ENCODE assay signal across 26 cellular contexts in genomic region chr14:72625689-72626088, GRCh38.
DNase-seq lines count a peak whose midpoint lies in the region; ATAC-seq and TF ChIP-seq lines count a peak whose summit lies in the region.
"Had no signal": no experiment of that assay in that cellular context is flagged by ENCODE, and none has a peak within 500 bp of the region (broad histone marks: within the 10 kb centered on the region; RNA-seq: fewer than 3 reads in every experiment).

No MANE protein-coding gene starts in this region.

- CTCF ChIA-PET in activated CD4-positive, alpha-beta T cell treated with anti-CD3 and anti-CD28 coated beads, Interleukin-2, amount 10 ng/mL, durations not matched to agents 7 days and 5 days (lab: Charles Lee), result no interaction called here

- DNase-seq in activated CD4-positive, CD25-positive, alpha-beta regulatory T cell treated with anti-CD3 and anti-CD28 coated beads, Interleukin-2, amount 50 U/mL, for 72 hours, result no peak
- no peak for DNase-seq in stimulated activated effector memory CD8-positive, alpha-beta T cell treated with anti-CD3 and anti-CD28 coated beads, Interleukin-12 subunit alpha, Interleukin-12 subunit beta, amount 100 ng/mL, for 72 hours (ENCODE audit: low spot score in 2 of 2)
- no peak for DNase-seq in activated CD4-positive, alpha-beta T cell treated with anti-CD3 and anti-CD28 coated beads, Interleukin-2, amount 10 ng/mL, durations not matched to agents 7 days and 5 days
- no peak for DNase-seq in suprapubic skin (ENCODE audit: low spot score in 2 of 2)
- DNase-seq: ACHN; BE2C; CD8-positive, alpha-beta memory T cell; DMS79 treated with DMSO at 0.1 percent for 48 hours; H7; NCI-H1092 treated with DMSO at 0.1 percent for 48 hours; NCI-H1436; NCI-H187; NCI-H2081 treated with DMSO at 0.1 percent for 48 hours; NCI-H2171 treated with DMSO at 0.1 percent for 48 hours; NCI-H524; NCI-H774; PC-3; SJCRH30; T-helper 17 cell had no signal

- H3K27ac ChIP-seq in suprapubic skin, result no peak overlapping the region
- H3K27ac ChIP-seq: 22Rv1, SJCRH30 had no signal

- no peaks in the 10 kb centered on the region for H3K27me3 ChIP-seq in suprapubic skin
- H3K27me3 ChIP-seq: BE2C, SJCRH30 had no signal

- H3K4me3 Mint-ChIP-seq in stimulated activated effector memory CD8-positive, alpha-beta T cell treated with anti-CD3 and anti-CD28 coated beads, Interleukin-12 subunit alpha, Interleukin-12 subunit beta, amount 100 ng/mL, for 72 hours, result no peak overlapping the region
- no peak overlapping the region for H3K4me3 Mint-ChIP-seq in activated CD4-positive, alpha-beta T cell treated with anti-CD3 and anti-CD28 coated beads, Interleukin-2, amount 10 ng/mL, durations not matched to agents 7 days and 5 days
- H3K4me3 Mint-ChIP-seq: CD14-positive monocyte; CD8-positive, alpha-beta memory T cell; T-helper 17 cell had no signal

- WGBS in suprapubic skin, result 94% methylated on average over 2 of the region's 2 CpGs

- peaks cover 38% of the 10 kb centered on the region for H3K27me3 Mint-ChIP-seq in activated CD4-positive, alpha-beta T cell treated with anti-CD3 and anti-CD28 coated beads, Interleukin-2, amount 10 ng/mL, durations not matched to agents 7 days and 5 days

- ATAC-seq in activated CD4-positive, CD25-positive, alpha-beta regulatory T cell treated with anti-CD3 and anti-CD28 coated beads, Interleukin-2, amount 50 U/mL, for 24 hours, result peak; percentile 81 to 85
- ATAC-seq in GM18868 (IDR thresholded peaks at IDR 0.05; ENCODE audit: unreplicated experiment) (peak; percentile 61), HG02678 (IDR thresholded peaks at IDR 0.05; ENCODE audit: unreplicated experiment) (peak; percentile 41), GM21529 (IDR thresholded peaks at IDR 0.05; ENCODE audit: unreplicated experiment) (no peak)
- ATAC-seq in stimulated activated effector memory CD8-positive, alpha-beta T cell treated with anti-CD3 and anti-CD28 coated beads, Interleukin-12 subunit alpha, Interleukin-12 subunit beta, amount 100 ng/mL, for 72 hours, result peak; percentile 69
- ATAC-seq: PC-3, SK-N-SH treated with all-trans-retinoic acid at 6 μM for 48 hours, T-helper 17 cell had no signal

- no peaks in the 10 kb centered on the region for H3K9me3 ChIP-seq in suprapubic skin
- H3K9me3 ChIP-seq: BE2C had no signal

- H3K4me1 ChIP-seq in suprapubic skin, result no peaks in the 10 kb centered on the region
- H3K4me1 ChIP-seq: BE2C, SJCRH30 had no signal

- H3K4me3 ChIP-seq in suprapubic skin, result no peak overlapping the region
- H3K4me3 ChIP-seq: SJCRH30 had no signal

- no peak for TF ChIP-seq CTCF in suprapubic skin (IDR thresholded peaks at IDR 0.05)

- TF ChIP-seq POLR2A in suprapubic skin (IDR thresholded peaks at IDR 0.05), result no peak

- POLR2A ChIA-PET in activated CD4-positive, alpha-beta T cell treated with anti-CD3 and anti-CD28 coated beads, Interleukin-2, amount 10 ng/mL, durations not matched to agents 7 days and 5 days (lab: Charles Lee), result no interaction called here

- TF ChIP-seq EP300 in suprapubic skin (IDR thresholded peaks at IDR 0.05), result no peak

- no peaks in the 10 kb centered on the region for H3K4me1 Mint-ChIP-seq in stimulated activated effector memory CD8-positive, alpha-beta T cell treated with anti-CD3 and anti-CD28 coated beads, Interleukin-12 subunit alpha, Interleukin-12 subunit beta, amount 100 ng/mL, for 72 hours
- no peaks in the 10 kb centered on the region for H3K4me1 Mint-ChIP-seq in activated CD4-positive, alpha-beta T cell treated with anti-CD3 and anti-CD28 coated beads, Interleukin-2, amount 10 ng/mL, durations not matched to agents 7 days and 5 days
- H3K4me1 Mint-ChIP-seq: CD14-positive monocyte; CD8-positive, alpha-beta memory T cell; T-helper 17 cell had no signal

- no peaks in the 10 kb centered on the region for H3K9me3 Mint-ChIP-seq in stimulated activated effector memory CD8-positive, alpha-beta T cell treated with anti-CD3 and anti-CD28 coated beads, Interleukin-12 subunit alpha, Interleukin-12 subunit beta, amount 100 ng/mL, for 72 hours
- peaks cover 9% of the 10 kb centered on the region for H3K9me3 Mint-ChIP-seq in activated CD4-positive, alpha-beta T cell treated with anti-CD3 and anti-CD28 coated beads, Interleukin-2, amount 10 ng/mL, durations not matched to agents 7 days and 5 days

- no peaks in the 10 kb centered on the region for H3K36me3 ChIP-seq in suprapubic skin
- H3K36me3 ChIP-seq: BE2C, SJCRH30 had no signal

- no peaks in the 10 kb centered on the region for H3K36me3 Mint-ChIP-seq in stimulated activated effector memory CD8-positive, alpha-beta T cell treated with anti-CD3 and anti-CD28 coated beads, Interleukin-12 subunit alpha, Interleukin-12 subunit beta, amount 100 ng/mL, for 72 hours
- H3K36me3 Mint-ChIP-seq in activated CD4-positive, alpha-beta T cell treated with anti-CD3 and anti-CD28 coated beads, Interleukin-2, amount 10 ng/mL, durations not matched to agents 7 days and 5 days (ENCODE audit: low read depth), result no peaks in the 10 kb centered on the region
- H3K36me3 Mint-ChIP-seq: CD14-positive monocyte had no signal

- no peak overlapping the region for H3K27ac Mint-ChIP-seq in stimulated activated effector memory CD8-positive, alpha-beta T cell treated with anti-CD3 and anti-CD28 coated beads, Interleukin-12 subunit alpha, Interleukin-12 subunit beta, amount 100 ng/mL, for 72 hours
- no peak overlapping the region for H3K27ac Mint-ChIP-seq in activated CD4-positive, alpha-beta T cell treated with anti-CD3 and anti-CD28 coated beads, Interleukin-2, amount 10 ng/mL, durations not matched to agents 7 days and 5 days
- H3K27ac Mint-ChIP-seq: CD14-positive monocyte; CD8-positive, alpha-beta memory T cell; T-helper 17 cell had no signal
